Comparison of ENCODE assay signal across 19 cellular contexts in the genomic region with DNA sequence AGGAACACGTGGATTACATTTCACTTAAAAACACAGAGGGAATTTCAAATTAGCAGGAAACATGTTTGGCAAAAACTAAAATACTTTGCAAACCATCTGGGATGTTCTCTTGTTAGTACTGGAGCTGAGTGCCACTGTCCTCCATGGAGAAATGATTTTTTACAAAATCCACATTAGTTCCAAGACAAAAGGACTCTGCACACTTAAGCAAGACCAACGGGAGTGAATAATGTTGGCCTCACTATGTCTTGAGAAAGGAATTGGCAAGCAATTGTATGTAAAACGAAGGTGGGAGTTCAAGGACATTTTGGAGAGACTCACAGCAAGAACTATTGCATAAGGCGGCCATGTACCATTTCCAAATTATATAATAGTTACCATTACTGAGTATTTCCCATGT.
DNase-seq lines count a peak whose midpoint lies in the region; ATAC-seq and TF ChIP-seq lines count a peak whose summit lies in the region.
"Had no signal": no experiment of that assay in that cellular context is flagged by ENCODE, and none has a peak within 500 bp of the region (broad histone marks: within the 10 kb centered on the region; RNA-seq: fewer than 3 reads in every experiment).

No MANE protein-coding gene starts in this region.

- H3K4me1 ChIP-seq in DND-41 (ENCODE audit: insufficient read depth, low read length) (peaks cover 7% of the 10 kb centered on the region; the same call in 1 of the 2 replicates), esophagus muscularis mucosa (peaks cover 6 to 23% (median 16%) of the 10 kb centered on the region in 4 donors), left ventricle myocardium inferior (peaks cover 14% of the 10 kb centered on the region), gastrocnemius medialis (no peaks in the 10 kb centered on the region)

- no peak for TF ChIP-seq EP300 in esophagus muscularis mucosa (IDR thresholded peaks at IDR 0.05)

- H3K36me3 ChIP-seq in DND-41 (ENCODE audit: insufficient read depth, low read length): no peaks in the 10 kb centered on the region
- no peaks in the 10 kb centered on the region for H3K36me3 ChIP-seq in esophagus muscularis mucosa
- no peaks in the 10 kb centered on the region for H3K36me3 ChIP-seq in left ventricle myocardium inferior
- no peaks in the 10 kb centered on the region for H3K36me3 ChIP-seq in gastrocnemius medialis
- H3K36me3 ChIP-seq: MG63 had no signal

- no peaks in the 10 kb centered on the region for H3K79me2 ChIP-seq in DND-41 (ENCODE audit: insufficient read depth, low read length)

- ATAC-seq in DND-41 (ENCODE audit: insufficient read depth, low read depth): no peak
- ATAC-seq in gastrocnemius medialis: peak; percentile 65 to 84
- ATAC-seq in GM19035 (IDR thresholded peaks at IDR 0.05; ENCODE audit: unreplicated experiment): no peak
- ATAC-seq in GM19397 (IDR thresholded peaks at IDR 0.05; ENCODE audit: unreplicated experiment): no peak
- no peak for ATAC-seq in CD4-positive, alpha-beta T cell (ENCODE audit: poor library complexity)

- peaks cover 3% of the 10 kb centered on the region for H3K9me3 Mint-ChIP-seq in CD4-positive, alpha-beta T cell

- no peak overlapping the region for H3K4me3 Mint-ChIP-seq in CD4-positive, alpha-beta T cell

- H3K27ac ChIP-seq in DND-41 (ENCODE audit: low read length): no peak overlapping the region; the same call in 1 of the 2 replicates
- H3K27ac ChIP-seq in esophagus muscularis mucosa (replicated peaks in 1 of 4): peak overlapping the region; percentile 40 to 77 (median 56)
- peak overlapping the region; percentile 83 for H3K27ac ChIP-seq in left ventricle myocardium inferior (replicated peaks)
- H3K27ac ChIP-seq in gastrocnemius medialis: peak overlapping the region in 1 of 4 donors; percentile 61
- no peak overlapping the region for H3K27ac ChIP-seq in CD4-positive, alpha-beta T cell (ENCODE audit: low read depth, low read length)
- H3K27ac ChIP-seq: C4-2B had no signal

- 0 out of 2 replicates have a peak overlapping the region, but pooled peaks have one; percentile 22 for H2AFZ ChIP-seq in DND-41 (ENCODE audit: low read depth, low read length)

- no peaks in the 10 kb centered on the region for H3K9me3 ChIP-seq in DND-41 (ENCODE audit: insufficient read depth, low read length, severe bottlenecking)
- peaks cover 0 to 6% (median 0%) of the 10 kb centered on the region in 4 donors for H3K9me3 ChIP-seq in esophagus muscularis mucosa
- peaks cover 19% of the 10 kb centered on the region for H3K9me3 ChIP-seq in left ventricle myocardium inferior (replicated peaks)
- H3K9me3 ChIP-seq in gastrocnemius medialis: no peaks in the 10 kb centered on the region
- no peaks in the 10 kb centered on the region for H3K9me3 ChIP-seq in CD4-positive, alpha-beta T cell (ENCODE audit: control insufficient read depth, low read length)

- POLR2A ChIA-PET in CD4-positive, alpha-beta T cell (lab: Charles Lee): no interaction called here

- in situ Hi-C loops in gastrocnemius medialis (cut with MboI; ENCODE audit: low sequenced_read_pairs in 4 of 4): loop anchor here in 1 of 4 donors (25.0 kb wide), 1 partner anchor 560 kb away; no protein-coding TSS in a partner anchor

- TF ChIP-seq CTCF in DND-41 (IDR thresholded peaks at IDR 0.05; ENCODE audit: borderline replicate concordance, extremely low read depth, low read length, poor library complexity, severe bottlenecking) (no peak), esophagus muscularis mucosa (IDR thresholded peaks at IDR 0.05) (no peak), left ventricle myocardium inferior (IDR thresholded peaks at IDR 0.05; ENCODE audit: borderline replicate concordance) (no peak), gastrocnemius medialis (IDR thresholded peaks at IDR 0.05 in 4 of 5, conservative IDR thresholded peaks at IDR 0.05 in 1 of 5) (no peak)
- TF ChIP-seq CTCF in CD4-positive, alpha-beta T cell (IDR thresholded peaks at IDR 0.05): no peak

- H3K4me2 ChIP-seq in DND-41 (ENCODE audit: insufficient read depth, low read length): no peak overlapping the region

- CTCF ChIA-PET in CD4-positive, alpha-beta T cell (lab: Charles Lee): no interaction called here

- H4K20me1 ChIP-seq in DND-41 (ENCODE audit: insufficient read depth, low read length): no peaks in the 10 kb centered on the region

- WGBS in esophagus muscularis mucosa: 77% methylated on average over 4 of the region's 4 CpGs

- intact Hi-C loops in esophagus muscularis mucosa (cut with DNase I): no loop called here
- intact Hi-C loops in left ventricle myocardium inferior (cut with micrococcal nuclease): no loop called here
- intact Hi-C loops in gastrocnemius medialis (cut with DNase I; ENCODE audit: low total_unique reads): loop anchor here (5.0 to 10.0 kb wide), 2 partner anchors 65 to 87 kb away; no protein-coding TSS in a partner anchor
- intact Hi-C loops in CD4-positive, alpha-beta T cell (cut with DNase I, micrococcal nuclease): no loop called here

- no peak overlapping the region for H3K4me3 ChIP-seq in DND-41 (ENCODE audit: low read depth in 1 of 2, low read length in 2 of 2)
- no peak overlapping the region for H3K4me3 ChIP-seq in esophagus muscularis mucosa
- H3K4me3 ChIP-seq in left ventricle myocardium inferior: no peak overlapping the region
- no peak overlapping the region for H3K4me3 ChIP-seq in gastrocnemius medialis
- H3K4me3 ChIP-seq: MG63 had no signal

- H3K27me3 ChIP-seq in DND-41 (ENCODE audit: insufficient read depth, low read length, poor library complexity): no peaks in the 10 kb centered on the region
- no peaks in the 10 kb centered on the region for H3K27me3 ChIP-seq in esophagus muscularis mucosa
- H3K27me3 ChIP-seq in left ventricle myocardium inferior (ENCODE audit: low read depth): no peaks in the 10 kb centered on the region
- H3K27me3 ChIP-seq in gastrocnemius medialis: no peaks in the 10 kb centered on the region
- H3K27me3 ChIP-seq in CD4-positive, alpha-beta T cell (ENCODE audit: control insufficient read depth, insufficient read depth, low read length): no peaks in the 10 kb centered on the region
- H3K27me3 ChIP-seq: MG63 had no signal

- no peaks in the 10 kb centered on the region for H3K4me1 Mint-ChIP-seq in CD4-positive, alpha-beta T cell (ENCODE audit: low read depth)

- DNase-seq in DND-41 (no peak), esophagus muscularis mucosa (ENCODE audit: extremely low spot score) (no peak), left ventricle myocardium inferior (no peak), gastrocnemius medialis (peak; percentile 7 to 13), T-helper 9 cell (no peak)
- no peak for DNase-seq in CD4-positive, alpha-beta T cell
- DNase-seq: DMS53, EL, GF-D8, Karpas-422, MG63, NCI-H1048, NCI-H1417 treated with DMSO at 0.1 percent for 48 hours, NCI-H187, NCI-H526, SHP77 had no signal

- H3K27ac Mint-ChIP-seq in CD4-positive, alpha-beta T cell: no peak overlapping the region

- no peaks in the 10 kb centered on the region for H3K27me3 Mint-ChIP-seq in CD4-positive, alpha-beta T cell

- no peak for TF ChIP-seq POLR2A in esophagus muscularis mucosa (IDR thresholded peaks at IDR 0.05; ENCODE audit: low read depth)
- no peak for TF ChIP-seq POLR2A in gastrocnemius medialis (IDR thresholded peaks at IDR 0.05)

- H3K9ac ChIP-seq in DND-41 (ENCODE audit: low read depth, low read length): no peak overlapping the region

- no peaks in the 10 kb centered on the region for H3K36me3 Mint-ChIP-seq in CD4-positive, alpha-beta T cell (ENCODE audit: low read depth)

Comparison
In these comparisons a context has a peak if more than half of its experiments do, and no peak if none do; other contexts are left out.
1. ATAC-seq: peak in gastrocnemius medialis (2 of 2); none in DND-41 (single experiment), GM19035 (single experiment), GM19397 (single experiment) and CD4-positive, alpha-beta T cell (single experiment).
2. DNase-seq: peak in gastrocnemius medialis (2 of 2); none in DND-41 (single experiment), esophagus muscularis mucosa (single experiment), left ventricle myocardium inferior (single experiment), CD4-positive, alpha-beta T cell (0 of 10) and T-helper 9 cell (single experiment).
3. H3K27ac ChIP-seq: peak in esophagus muscularis mucosa (4 of 4) and left ventricle myocardium inferior (single experiment); none in DND-41 (single experiment) and CD4-positive, alpha-beta T cell (single experiment).